In the genomic region with DNA sequence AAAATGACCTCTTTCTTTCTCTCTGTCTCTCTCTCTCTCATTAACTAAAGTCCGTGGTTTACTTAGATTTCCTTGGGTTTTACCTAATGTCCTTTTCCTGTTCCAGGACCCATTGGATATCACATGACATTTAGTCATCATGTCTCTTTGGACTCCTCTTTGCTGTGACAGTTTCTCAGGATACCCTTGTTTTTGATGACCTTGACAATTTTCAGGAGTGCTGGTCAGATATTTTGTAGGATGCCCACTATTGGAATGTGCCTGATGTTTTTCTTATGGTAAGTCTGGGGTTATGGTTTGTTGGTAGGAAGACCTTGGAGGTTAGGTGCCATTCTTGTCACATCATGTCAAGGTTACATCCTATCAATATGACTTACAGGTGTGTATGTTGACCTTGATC, we compare ENCODE assay signal across 34 cellular contexts.
"Had no signal": no experiment of that assay in that cellular context is flagged by ENCODE, and none has a peak within 500 bp of the region (broad histone marks: within the 10 kb centered on the region; RNA-seq: fewer than 3 reads in every experiment).

No MANE protein-coding gene starts in this region.

- FAIRE-seq: astrocyte, bronchial epithelial cell had no signal

- H3K27ac ChIP-seq: adrenal gland, ascending aorta, body of pancreas, brain microvascular endothelial cell, breast epithelium, cardiac muscle cell had no signal

- H3K4me1 ChIP-seq: adrenal gland, ascending aorta, body of pancreas, breast epithelium had no signal

- H3K9me3 ChIP-seq: adrenal gland, ascending aorta, body of pancreas had no signal

- DNase-seq: activated effector memory CD4-positive, alpha-beta T cell treated with anti-CD3 and anti-CD28 coated beads, Interleukin-2, amount 50 U/mL, for 16 hours; activated effector memory CD4-positive, alpha-beta T cell treated with Interleukin-2 at 50 U/mL for 16 hours; activated gamma-delta T cell; activated gamma-delta T cell treated with Interleukin-2 at 50 U/mL for 16 hours; activated naive CD4-positive, alpha-beta T cell; activated naive CD4-positive, alpha-beta T cell treated with anti-CD3 and anti-CD28 coated beads for 36 hours; activated naive CD4-positive, alpha-beta T cell treated with anti-CD3 and anti-CD28 coated beads, Interleukin-2, amount 10 ng/mL, durations not matched to agents 7 days and 5 days; activated naive CD4-positive, alpha-beta T cell treated with anti-CD3 and anti-CD28 coated beads, Interleukin-2, amount 50 U/mL, for 16 hours; activated naive CD4-positive, alpha-beta T cell treated with Interleukin-2 at 50 U/mL for 16 hours; activated naive CD8-positive, alpha-beta T cell treated with anti-CD3 and anti-CD28 coated beads for 36 hours; activated naive CD8-positive, alpha-beta T cell treated with anti-CD3 and anti-CD28 coated beads, Interleukin-2, amount 10 ng/mL, durations not matched to agents 7 days and 5 days; activated naive CD8-positive, alpha-beta T cell treated with anti-CD3 and anti-CD28 coated beads, Interleukin-2, amount 50 U/mL, for 24 hours; activated T-cell treated with anti-CD3 and anti-CD28 coated beads, Interleukin-2, amount 50 U/mL, for 1 hour; activated T-cell treated with anti-CD3 and anti-CD28 coated beads, Interleukin-2, amount 50 U/mL, for 24 hours; activated T-cell treated with anti-CD3 and anti-CD28 coated beads, Interleukin-2, amount 50 U/mL, for 4 hours; activated T-cell treated with anti-CD3 and anti-CD28 coated beads, Interleukin-2, amount 50 U/mL, for 48 hours; activated T-cell treated with anti-CD3 and anti-CD28 coated beads, Interleukin-2, amount 50 U/mL, for 72 hours; adrenal gland; amniotic stem cell; amygdala; anterior cingulate cortex; aorta; body of pancreas; brain microvascular endothelial cell; caudate nucleus; central memory CD4-positive, alpha-beta T cell; cerebellar nuclear complex had no signal

- ATAC-seq: activated naive CD4-positive, alpha-beta T cell treated with anti-CD3 and anti-CD28 coated beads, Interleukin-2, amount 50 U/mL, for 72 hours; activated naive CD8-positive, alpha-beta T cell treated with anti-CD3 and anti-CD28 coated beads, Interleukin-2, amount 50 U/mL, for 24 hours; activated T-cell treated with anti-CD3 and anti-CD28 coated beads, Interleukin-2, amount 50 U/mL, for 4 hours; activated T-cell treated with anti-CD3 and anti-CD28 coated beads, Interleukin-2, amount 50 U/mL, for 72 hours; activated T-helper 17 cell treated with anti-CD3 and anti-CD28 coated beads, Interleukin-2, amount 50 U/mL, for 72 hours; body of pancreas had no signal

- H3K36me3 ChIP-seq: adrenal gland, ascending aorta, brain microvascular endothelial cell, breast epithelium, cardiac muscle cell had no signal

- H3K27me3 ChIP-seq: adrenal gland, ascending aorta, body of pancreas, brain microvascular endothelial cell, breast epithelium, cardiac muscle cell had no signal

- H3K4me3 ChIP-seq: adrenal gland, ascending aorta, body of pancreas, breast epithelium, cardiac muscle cell had no signal
